13 cellular contexts compared by ENCODE assay signal in genomic region chr10:29555091-29555745, GRCh38.
DNase-seq lines count a peak whose midpoint lies in the region; ATAC-seq and TF ChIP-seq lines count a peak whose summit lies in the region.
"Had no signal": no experiment of that assay in that cellular context is flagged by ENCODE, and none has a peak within 500 bp of the region (broad histone marks: within the 10 kb centered on the region; RNA-seq: fewer than 3 reads in every experiment).

No MANE protein-coding gene starts in this region.

- H3K4me1 Mint-ChIP-seq in MCF 10A (ENCODE audit: insufficient read depth, unreplicated experiment): peaks cover 12% of the 10 kb centered on the region
- H3K4me1 Mint-ChIP-seq: stimulated activated memory B cell treated with anti-CD40 and anti-IgM and Interleukin-4, amounts not matched to agents 10 μg/mL and 1 μg/mL and 100 μg/mL, for 72 hours had no signal

- no peak overlapping the region for H3K27ac Mint-ChIP-seq in MCF 10A (ENCODE audit: low read depth, unreplicated experiment)
- H3K27ac Mint-ChIP-seq: stimulated activated memory B cell treated with anti-CD40 and anti-IgM and Interleukin-4, amounts not matched to agents 10 μg/mL and 1 μg/mL and 100 μg/mL, for 72 hours had no signal

- H3K4me3 ChIP-seq in left ventricle myocardium inferior: no peak overlapping the region
- no peak overlapping the region for H3K4me3 ChIP-seq in heart right ventricle
- no peak overlapping the region for H3K4me3 ChIP-seq in mucosa of descending colon
- no peak overlapping the region for H3K4me3 ChIP-seq in upper lobe of right lung
- H3K4me3 ChIP-seq: colonic mucosa had no signal

- intact Hi-C loops in left ventricle myocardium inferior (cut with micrococcal nuclease) (no loop called here), heart right ventricle (cut with DNase I) (loop anchor here in 1 of 10 donors (10.0 kb wide), 1 partner anchor 1640 kb away; no protein-coding TSS in a partner anchor), MCF 10A (cut with micrococcal nuclease) (loop anchor here (5.0 kb wide), 1 partner anchor 37 kb away; no protein-coding TSS in a partner anchor), mucosa of descending colon (cut with DNase I, micrococcal nuclease) (no loop called here), upper lobe of right lung (cut with DNase I) (no loop called here)

- CTCF ChIA-PET in MCF 10A (lab: Yijun Ruan, JAX): interaction anchor here (1.0 kb wide), 1 partner anchor 20 kb away, joined by 3 read pairs; no protein-coding TSS in a partner anchor

- TF ChIP-seq CTCF in left ventricle myocardium inferior (IDR thresholded peaks at IDR 0.05; ENCODE audit: borderline replicate concordance) (no peak), heart right ventricle (IDR thresholded peaks at IDR 0.05) (no peak), MCF 10A (IDR thresholded peaks at IDR 0.05; ENCODE audit: unreplicated experiment) (no peak), mucosa of descending colon (IDR thresholded peaks at IDR 0.05) (no peak), upper lobe of right lung (IDR thresholded peaks at IDR 0.05) (no peak)

- H3K4me1 ChIP-seq in left ventricle myocardium inferior: peaks cover 38% of the 10 kb centered on the region
- peaks cover 2 to 28% (median 17%) of the 10 kb centered on the region in 9 donors for H3K4me1 ChIP-seq in heart right ventricle
- H3K4me1 ChIP-seq in mucosa of descending colon (ENCODE audit: low read depth): no peaks in the 10 kb centered on the region
- H3K4me1 ChIP-seq in upper lobe of right lung: peaks cover 12% of the 10 kb centered on the region
- H3K4me1 ChIP-seq: colonic mucosa had no signal

- WGBS in heart right ventricle, 2 donors: 83 to 86% methylated on average over 6 of the region's 6 CpGs

- ATAC-seq in heart right ventricle (no peak), mucosa of descending colon (peak; percentile 32), upper lobe of right lung (peak; percentile 77), GM21390 (IDR thresholded peaks at IDR 0.05; ENCODE audit: unreplicated experiment) (no peak), GM18505 (IDR thresholded peaks at IDR 0.05; ENCODE audit: unreplicated experiment) (no peak)
- ATAC-seq: Panc1; stimulated activated memory B cell treated with anti-CD40 and anti-IgM and Interleukin-4, amounts not matched to agents 10 μg/mL and 1 μg/mL and 100 μg/mL, for 72 hours had no signal

- no TSS peak for BruUV-seq in MCF 10A (replicated peaks; lab: Mats Ljungman, UMichigan)

- H3K9me3 Mint-ChIP-seq in MCF 10A (ENCODE audit: unreplicated experiment): no peaks in the 10 kb centered on the region
- H3K9me3 Mint-ChIP-seq: stimulated activated memory B cell treated with anti-CD40 and anti-IgM and Interleukin-4, amounts not matched to agents 10 μg/mL and 1 μg/mL and 100 μg/mL, for 72 hours had no signal

- no peaks in the 10 kb centered on the region for H3K27me3 Mint-ChIP-seq in MCF 10A (ENCODE audit: insufficient read depth, unreplicated experiment)
- H3K27me3 Mint-ChIP-seq: stimulated activated memory B cell treated with anti-CD40 and anti-IgM and Interleukin-4, amounts not matched to agents 10 μg/mL and 1 μg/mL and 100 μg/mL, for 72 hours had no signal

- H3K27me3 ChIP-seq in left ventricle myocardium inferior (ENCODE audit: low read depth) (no peaks in the 10 kb centered on the region), heart right ventricle (no peaks in the 10 kb centered on the region), upper lobe of right lung (no peaks in the 10 kb centered on the region)
- H3K27me3 ChIP-seq: colonic mucosa had no signal

- POLR2A ChIA-PET in MCF 10A (lab: Yijun Ruan, JAX): no interaction called here

- no peak overlapping the region for H3K4me3 Mint-ChIP-seq in MCF 10A (ENCODE audit: unreplicated experiment)
- H3K4me3 Mint-ChIP-seq: stimulated activated memory B cell treated with anti-CD40 and anti-IgM and Interleukin-4, amounts not matched to agents 10 μg/mL and 1 μg/mL and 100 μg/mL, for 72 hours had no signal

- peaks cover 73% of the 10 kb centered on the region for H3K36me3 Mint-ChIP-seq in MCF 10A (ENCODE audit: insufficient read depth, unreplicated experiment)
- H3K36me3 Mint-ChIP-seq: stimulated activated memory B cell treated with anti-CD40 and anti-IgM and Interleukin-4, amounts not matched to agents 10 μg/mL and 1 μg/mL and 100 μg/mL, for 72 hours had no signal

- H3K36me3 ChIP-seq in left ventricle myocardium inferior: peaks cover 48% of the 10 kb centered on the region
- H3K36me3 ChIP-seq in heart right ventricle: peaks cover 0 to 65% (median 29%) of the 10 kb centered on the region in 9 donors
- H3K36me3 ChIP-seq in mucosa of descending colon (ENCODE audit: low read depth): peaks cover 5% of the 10 kb centered on the region
- H3K36me3 ChIP-seq in upper lobe of right lung: peaks cover 31% of the 10 kb centered on the region

- no peak for TF ChIP-seq POLR2A in GM18505 (IDR thresholded peaks at IDR 0.05; ENCODE audit: borderline replicate concordance, extremely low read depth, insufficient read depth, insufficient read length)

- peak overlapping the region; percentile 47 for H3K27ac ChIP-seq in left ventricle myocardium inferior (replicated peaks)
- peak overlapping the region in 3 of 10 donors; percentile 1 to 61 (median 17) for H3K27ac ChIP-seq in heart right ventricle
- peak overlapping the region; percentile 14 for H3K27ac ChIP-seq in upper lobe of right lung
- H3K27ac ChIP-seq: colonic mucosa had no signal

- H3K9me3 ChIP-seq in left ventricle myocardium inferior (replicated peaks) (no peaks in the 10 kb centered on the region), heart right ventricle (no peaks in the 10 kb centered on the region), mucosa of descending colon (no peaks in the 10 kb centered on the region), upper lobe of right lung (no peaks in the 10 kb centered on the region)
- H3K9me3 ChIP-seq: colonic mucosa had no signal

- DNase-seq in left ventricle myocardium inferior: no peak
- DNase-seq in heart right ventricle: no peak
- DNase-seq in MCF 10A (ENCODE audit: unreplicated experiment): peak; percentile 27
- DNase-seq in mucosa of descending colon: no peak
- DNase-seq in upper lobe of right lung: no peak
- DNase-seq in NK-92 (lab: John Stamatoyannopoulos, UW; ENCODE audit: unreplicated experiment): no peak
- DNase-seq: AML-193, colonic mucosa, NCI-H2029 treated with DMSO at 0.1 percent for 48 hours had no signal

Comparison
In these comparisons a context has a peak if more than half of its experiments do, and no peak if none do; other contexts are left out.
1. ATAC-seq: peak in mucosa of descending colon (single experiment) and upper lobe of right lung (single experiment); none in heart right ventricle (0 of 8), GM21390 (single experiment) and GM18505 (single experiment).